In the genomic region with DNA sequence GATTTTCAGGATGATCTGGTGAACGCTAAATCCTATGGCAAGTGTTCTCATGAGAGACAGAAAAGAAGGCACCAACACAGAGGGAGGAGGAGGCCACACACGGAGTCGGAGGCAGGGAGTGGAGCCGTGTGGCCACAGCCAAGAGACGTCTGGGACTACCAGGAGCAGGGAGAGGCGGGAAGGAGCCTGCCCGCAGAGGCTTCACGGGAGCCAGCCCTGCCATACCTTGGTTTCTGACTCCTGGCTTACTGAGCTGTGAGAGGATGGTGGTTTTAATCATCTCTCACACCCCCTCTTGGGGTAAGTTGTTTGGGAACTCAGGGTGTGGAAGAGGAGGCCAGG, we compare ENCODE assay signal across 24 cellular contexts. TPM values are rescaled to one million over a fixed set of nuclear protein-coding genes. Genes with fewer than 3 reads are reported as not detected.
A peak's percentile ranks its signal among the peaks of the same experiment; 100 is the strongest.
DNase-seq lines count a peak whose midpoint lies in the region; ATAC-seq, FAIRE-seq and TF ChIP-seq lines count a peak whose summit lies in the region.
"Had no signal": no experiment of that assay in that cellular context is flagged by ENCODE, and none has a peak within 500 bp of the region (broad histone marks: within the 10 kb centered on the region; RNA-seq: fewer than 3 reads in every experiment).

No MANE protein-coding gene starts in this region.

- no peak overlapping the region for H3K27ac Mint-ChIP-seq in WTC11
- H3K27ac Mint-ChIP-seq: CD8-positive, alpha-beta T cell had no signal

- no peak for TF ChIP-seq EP300 in esophagus muscularis mucosa (IDR thresholded peaks at IDR 0.05)

- 66 to 75% methylated on average over 8 of the region's 8 CpGs for WGBS in pancreas, 2 donors
- 55% methylated on average over 8 of the region's 8 CpGs for WGBS in esophagus muscularis mucosa

- no peak for FAIRE-seq in pancreas (lab: Jason Lieb, UNC)
- FAIRE-seq: G401.6, GM19239, H54, HepG2, RCC 7860 had no signal

- POLR2A ChIA-PET in WTC11 (lab: Charles Lee) = interaction anchor here (1.9 kb wide), 1 partner anchor 46 kb away, joined by 5 read pairs; the partner anchor contains the start of gene CPZ

- DNase-seq in left ventricle myocardium superior (peak; percentile 10), right atrium auricular region (ENCODE audit: low spot score) (no peak), WTC11 (ENCODE audit: low spot score) (no peak), mesenteric fat pad (ENCODE audit: low spot score) (peak; percentile 45), pancreas (no peak), esophagus muscularis mucosa (ENCODE audit: extremely low spot score) (no peak)
- DNase-seq: C1 segment of cervical spinal cord; CD8-positive, alpha-beta T cell; NCI-H1092 treated with DMSO at 0.1 percent for 48 hours; NCI-H1436 treated with DMSO at 0.1 percent for 48 hours; NCI-H2029; NCI-H510A treated with DMSO at 0.1 percent for 48 hours; NCI-H748 treated with DMSO at 0.1 percent for 48 hours; Right ventricle myocardium superior had no signal

- H3K9me3 Mint-ChIP-seq in WTC11 = no peaks in the 10 kb centered on the region
- H3K9me3 Mint-ChIP-seq: CD8-positive, alpha-beta T cell had no signal

- H3K27ac ChIP-seq in right atrium auricular region (no peak overlapping the region), pancreas (no peak overlapping the region), esophagus muscularis mucosa (replicated peaks in 1 of 4) (no peak overlapping the region)
- H3K27ac ChIP-seq: 22Rv1, SK-N-MC had no signal

- H3K4me3 Mint-ChIP-seq in WTC11 = no peak overlapping the region
- H3K4me3 Mint-ChIP-seq: CD8-positive, alpha-beta T cell had no signal

- CTCF ChIA-PET in WTC11 (lab: Charles Lee) = interaction anchor here (0.6 to 4.8 kb wide), 22 partner anchors 10 to 227 kb away, joined by 3 to 32 read pairs (median 5); partner anchors contain the start of genes CPZ and GPR78

- H3K4me1 Mint-ChIP-seq in WTC11 = peaks cover 18% of the 10 kb centered on the region

- TF ChIP-seq POLR2A in esophagus muscularis mucosa (IDR thresholded peaks at IDR 0.05; ENCODE audit: low read depth) = no peak

- intact Hi-C loops in left ventricle myocardium superior (cut with micrococcal nuclease) (no loop called here), pancreas (cut with DNase I) (loop anchor here in 1 of 3 donors (5.0 kb wide), 1 partner anchor 79 kb away; no protein-coding TSS in a partner anchor), esophagus muscularis mucosa (cut with DNase I) (no loop called here)

- H3K27me3 ChIP-seq in right atrium auricular region = no peaks in the 10 kb centered on the region
- no peaks in the 10 kb centered on the region for H3K27me3 ChIP-seq in pancreas
- peaks cover 0 to 23% (median 0%) of the 10 kb centered on the region in 4 donors for H3K27me3 ChIP-seq in esophagus muscularis mucosa

- H3K9me3 ChIP-seq in right atrium auricular region (no peaks in the 10 kb centered on the region), pancreas (no peaks in the 10 kb centered on the region), esophagus muscularis mucosa (peaks cover 0 to 4% (median 0%) of the 10 kb centered on the region in 4 donors)

- TF ChIP-seq CTCF in right atrium auricular region (IDR thresholded peaks at IDR 0.05) (no peak), WTC11 (IDR thresholded peaks at IDR 0.05) (no peak), pancreas (IDR thresholded peaks at IDR 0.05) (no peak), esophagus muscularis mucosa (IDR thresholded peaks at IDR 0.05) (no peak)

- H3K36me3 Mint-ChIP-seq in WTC11 = no peaks in the 10 kb centered on the region
- H3K36me3 Mint-ChIP-seq: CD8-positive, alpha-beta T cell had no signal

- H3K4me3 ChIP-seq in right atrium auricular region (no peak overlapping the region), pancreas (no peak overlapping the region), esophagus muscularis mucosa (no peak overlapping the region)
- H3K4me3 ChIP-seq: SK-N-MC had no signal

- no peaks in the 10 kb centered on the region for H3K4me1 ChIP-seq in right atrium auricular region
- no peaks in the 10 kb centered on the region for H3K4me1 ChIP-seq in pancreas
- H3K4me1 ChIP-seq in esophagus muscularis mucosa = no peaks in the 10 kb centered on the region

- ATAC-seq in left ventricle myocardium superior = no peak
- ATAC-seq in WTC11 = peak; percentile 33
- no peak for ATAC-seq in GM18498 (IDR thresholded peaks at IDR 0.05; ENCODE audit: unreplicated experiment)
- ATAC-seq in HG03196 (IDR thresholded peaks at IDR 0.05; ENCODE audit: unreplicated experiment) = no peak
- no peak for ATAC-seq in pancreas
- ATAC-seq: CD8-positive, alpha-beta T cell had no signal

- H3K36me3 ChIP-seq in right atrium auricular region = no peaks in the 10 kb centered on the region
- no peaks in the 10 kb centered on the region for H3K36me3 ChIP-seq in pancreas
- H3K36me3 ChIP-seq in esophagus muscularis mucosa = no peaks in the 10 kb centered on the region

- H3K27me3 Mint-ChIP-seq in WTC11 (ENCODE audit: low read depth) = peaks cover 3% of the 10 kb centered on the region; the same call in 1 of the 2 replicates

TF ChIP-seq in WTC11, 78 proteins besides CTCF, POLR2A, EP300 and RAD21:
- TF ChIP-seq ZNF423 (CRISPR knock-in tag; IDR thresholded peaks at IDR 0.05) (no peak), TEAD4 (CRISPR knock-in tag; IDR thresholded peaks at IDR 0.05) (no peak), NR3C1 (CRISPR knock-in tag; conservative IDR thresholded peaks at IDR 0.05; ENCODE audit: low read depth) (no peak), CDX4 (CRISPR knock-in tag; IDR thresholded peaks at IDR 0.05; ENCODE audit: borderline replicate concordance) (no peak), EMX1 (CRISPR knock-in tag; IDR thresholded peaks at IDR 0.05) (no peak)
TF ChIP-seq in WTC11: peak in this region for 0.

RNA-seq across cellular contexts. Expression of gene GPR78, which starts 33.5 kb away (rescaled TPM):
- total RNA-seq in left ventricle myocardium superior = not detected
- total RNA-seq in right atrium auricular region = not detected
- 2.3 to 5.7 TPM (median 2.7 TPM) in 3 replicates for total RNA-seq in WTC11 (2021)
- total RNA-seq in mesenteric fat pad = not detected
- total RNA-seq in pancreas = not detected
- under 1 TPM; 0.02 to 0.04 TPM for polyA plus RNA-seq in pancreas
- total RNA-seq in esophagus muscularis mucosa = not detected
- total RNA-seq: CD8-positive, alpha-beta T cell; Daoy; Right ventricle myocardium superior had no signal

RNA-seq across cellular contexts. Expression of gene CPZ, which starts 45.8 kb away (rescaled TPM):
- total RNA-seq in left ventricle myocardium superior = 1.2 TPM
- 1 to 10 TPM in 1 of 2 donors, under 1 TPM in 1; 0.90 to 1.2 TPM for total RNA-seq in right atrium auricular region
- 22.7 to 26.9 TPM (median 22.8 TPM) in 3 replicates for total RNA-seq in WTC11 (2021)
- total RNA-seq in mesenteric fat pad = 9.7 TPM
- under 1 TPM; 0.14 to 0.86 (median 0.23) TPM for total RNA-seq in pancreas
- polyA plus RNA-seq in pancreas = under 1 TPM; 0.09 to 0.84 TPM
- 1 to 10 TPM in 3 of 4 donors, under 1 TPM in 1; 0.42 to 2.7 (median 2.2) TPM for total RNA-seq in esophagus muscularis mucosa
- total RNA-seq: CD8-positive, alpha-beta T cell; Right ventricle myocardium superior had no signal

Comparison
In these comparisons a context has a peak if more than half of its experiments do, and no peak if none do; other contexts are left out.
1. DNase-seq: peak in left ventricle myocardium superior (single experiment) and mesenteric fat pad (single experiment); none in right atrium auricular region (single experiment), WTC11 (single experiment), pancreas (0 of 6) and esophagus muscularis mucosa (single experiment).